In the genomic region with DNA sequence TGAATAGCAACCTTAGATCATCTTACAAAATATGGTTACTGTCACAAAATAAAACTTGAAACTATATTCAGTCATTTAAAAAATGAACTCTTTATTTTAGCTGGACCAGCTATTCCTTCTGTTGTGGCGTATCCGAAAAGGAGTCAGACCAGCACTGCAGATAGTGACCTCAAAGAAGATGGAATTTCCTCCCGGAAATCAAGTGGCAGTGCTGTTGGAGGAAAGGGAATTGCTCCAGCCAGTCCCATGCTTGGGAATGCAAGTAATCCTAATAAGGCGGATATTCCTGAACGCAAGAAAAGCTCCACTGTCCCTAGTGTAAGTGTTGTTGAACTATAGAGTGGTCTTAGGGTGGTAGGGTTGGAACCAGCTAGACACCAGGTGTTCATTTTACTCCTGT, we compare ENCODE assay signal across 28 cellular contexts.
"Had no signal": no experiment of that assay in that cellular context is flagged by ENCODE, and none has a peak within 500 bp of the region (broad histone marks: within the 10 kb centered on the region; RNA-seq: fewer than 3 reads in every experiment).

No MANE protein-coding gene starts in this region.

- FAIRE-seq: pancreas had no signal

- H2AFZ ChIP-seq: neural progenitor cell had no signal

- H3K27ac Mint-ChIP-seq: nephron; neural progenitor cell; stimulated activated memory B cell treated with anti-CD40 and anti-IgM and Interleukin-4, amounts not matched to agents 10 μg/mL and 1 μg/mL and 100 μg/mL, for 72 hours; type B pancreatic cell had no signal

- H3K27ac ChIP-seq: neural progenitor cell, pancreas, psoas muscle, skin epidermis, spleen, suprapubic skin, testis, tibial artery, transverse colon, upper lobe of right lung, uterus had no signal

- DNase-seq: naive thymus-derived CD4-positive, alpha-beta T cell; natural killer cell; occipital lobe; pancreas; psoas muscle; right cardiac atrium; spleen; stimulated activated CD4-positive, alpha-beta T cell treated with anti-CD3 and anti-CD28 coated beads, Interleukin-12 subunit alpha, Interleukin-12 subunit beta, amount 100 ng/mL, for 4 hours; stimulated activated CD4-positive, alpha-beta T cell treated with anti-CD3 and anti-CD28 coated beads, Interleukin-1b, Interleukin-23, amount 100 ng/mL, for 48 hours; stimulated activated CD4-positive, alpha-beta T cell treated with anti-CD3 and anti-CD28 coated beads, Interleukin-4, amount 100 ng/mL, for 1 hour; stimulated activated CD4-positive, alpha-beta T cell treated with anti-CD3 and anti-CD28 coated beads, Interleukin-4, amount 100 ng/mL, for 4 hours; stimulated activated CD8-positive, alpha-beta memory T cell treated with anti-CD3 and anti-CD28 coated beads, Interleukin-4, amount 100 ng/mL, for 48 hours; stimulated activated naive CD4-positive, alpha-beta T cell; stimulated activated naive CD8-positive, alpha-beta T cell treated with anti-CD3 and anti-CD28 coated beads, Interleukin-15, amount 100 ng/mL, for 72 hours; stimulated activated naive CD8-positive, alpha-beta T cell treated with anti-CD3 and anti-CD28 coated beads, Interleukin-15, Interleukin-2, amounts not matched to agents 100 U/mL and 50 U/mL, for 24 hours; substantia nigra; testis; tibial artery; transverse colon; upper lobe of right lung; uterus had no signal

- H3K4me1 ChIP-seq: neural progenitor cell, pancreas, psoas muscle, suprapubic skin, tibial artery, transverse colon, upper lobe of right lung, uterus had no signal

- H3K9me3 Mint-ChIP-seq: naive thymus-derived CD4-positive, alpha-beta T cell; natural killer cell; nephron; neural progenitor cell; stimulated activated memory B cell treated with anti-CD40 and anti-IgM and Interleukin-4, amounts not matched to agents 10 μg/mL and 1 μg/mL and 100 μg/mL, for 72 hours; stimulated activated naive CD8-positive, alpha-beta T cell treated with anti-CD3 and anti-CD28 coated beads, Interleukin-15, amount 100 ng/mL, for 72 hours; type B pancreatic cell had no signal

- H3K4me3 Mint-ChIP-seq: naive thymus-derived CD4-positive, alpha-beta T cell; natural killer cell; nephron; neural progenitor cell; stimulated activated memory B cell treated with anti-CD40 and anti-IgM and Interleukin-4, amounts not matched to agents 10 μg/mL and 1 μg/mL and 100 μg/mL, for 72 hours; stimulated activated naive CD8-positive, alpha-beta T cell treated with anti-CD3 and anti-CD28 coated beads, Interleukin-15, amount 100 ng/mL, for 72 hours; type B pancreatic cell had no signal

- H3K4me1 Mint-ChIP-seq: nephron, neural progenitor cell had no signal

- H3K4me3 ChIP-seq: neural progenitor cell, pancreas, psoas muscle, skin epidermis, smooth muscle cell, spleen, suprapubic skin, testis, tibial artery, transverse colon, upper lobe of right lung, uterus had no signal

- H3K9ac ChIP-seq: neural progenitor cell had no signal

- H3K27me3 Mint-ChIP-seq: naive thymus-derived CD4-positive, alpha-beta T cell; stimulated activated memory B cell treated with anti-CD40 and anti-IgM and Interleukin-4, amounts not matched to agents 10 μg/mL and 1 μg/mL and 100 μg/mL, for 72 hours; stimulated activated naive CD8-positive, alpha-beta T cell treated with anti-CD3 and anti-CD28 coated beads, Interleukin-15, amount 100 ng/mL, for 72 hours; type B pancreatic cell had no signal

- H3K9me3 ChIP-seq: pancreas, psoas muscle, spleen, suprapubic skin, testis, tibial artery, transverse colon, upper lobe of right lung, uterus had no signal

- H3K27me3 ChIP-seq: neural progenitor cell, pancreas, spleen, suprapubic skin, testis, tibial artery, transverse colon, upper lobe of right lung, uterus had no signal

- H3K36me3 ChIP-seq: uterus had no signal

- H3K4me2 ChIP-seq: neural progenitor cell, smooth muscle cell had no signal
